34 cellular contexts compared by ENCODE assay signal in genomic region chr17:6408271-6408670, GRCh38. TPM values are rescaled to one million over a fixed set of nuclear protein-coding genes. Genes with fewer than 3 reads are reported as not detected.
"Had no signal": no experiment of that assay in that cellular context is flagged by ENCODE, and none has a peak within 500 bp of the region (broad histone marks: within the 10 kb centered on the region; RNA-seq: fewer than 3 reads in every experiment).

No MANE protein-coding gene starts in this region.

- H3K4me1 Mint-ChIP-seq: activated CD4-positive, alpha-beta T cell treated with anti-CD3 and anti-CD28 coated beads, Interleukin-2, amount 10 ng/mL, durations not matched to agents 24 days and 14 days had no signal

- H3K36me3 ChIP-seq: adrenal gland, breast epithelium, MG63, Peyer's patch had no signal

- H3K27ac Mint-ChIP-seq: activated CD4-positive, alpha-beta T cell treated with anti-CD3 and anti-CD28 coated beads, Interleukin-2, amount 10 ng/mL, durations not matched to agents 24 days and 14 days; activated CD8-positive, alpha-beta T cell treated with anti-CD3 and anti-CD28 coated beads for 36 hours; activated naive CD4-positive, alpha-beta T cell treated with anti-CD3 and anti-CD28 coated beads for 36 hours; activated naive CD4-positive, alpha-beta T cell treated with anti-CD3 and anti-CD28 coated beads, Interleukin-2, amount 50 U/mL, for 72 hours; activated T-cell treated with anti-CD3 and anti-CD28 coated beads, Interleukin-2, amount 50 U/mL, for 24 hours; IgD-negative memory B cell had no signal

- H3K27me3 ChIP-seq: body of pancreas, MG63, Peyer's patch had no signal

- H3K36me3 Mint-ChIP-seq: activated naive CD4-positive, alpha-beta T cell treated with anti-CD3 and anti-CD28 coated beads, Interleukin-2, amount 50 U/mL, for 72 hours had no signal

- DNase-seq: activated CD4-positive, alpha-beta T cell treated with anti-CD3 and anti-CD28 coated beads, Interleukin-2, amount 10 ng/mL, durations not matched to agents 24 days and 14 days; activated CD4-positive, alpha-beta T cell treated with anti-CD3 and anti-CD28 coated beads, Interleukin-2, amount 50 U/mL, for 4 hours; activated CD8-positive, alpha-beta T cell treated with anti-CD3 and anti-CD28 coated beads for 36 hours; activated gamma-delta T cell treated with Interleukin-2 at 50 U/mL for 16 hours; activated naive CD4-positive, alpha-beta T cell treated with anti-CD3 and anti-CD28 coated beads for 36 hours; activated T-cell treated with anti-CD3 and anti-CD28 coated beads, Interleukin-2, amount 50 U/mL, for 24 hours; adrenal gland; body of pancreas; Karpas-422; KBM-7; MG63; NCI-H1048; NCI-H1105 treated with DMSO at 0.1 percent for 48 hours; NCI-H1436; NCI-H187; NCI-H2029 treated with DMSO at 0.1 percent for 48 hours; NCI-H2107; NCI-H2171 treated with DMSO at 0.1 percent for 48 hours; NCI-H2227 treated with DMSO at 0.1 percent for 48 hours; NCI-H510A treated with DMSO at 0.1 percent for 48 hours; NCI-H526 treated with DMSO at 0.1 percent for 48 hours; NCI-H774; Peyer's patch; RPMI8226; SIG-M5 had no signal

- FAIRE-seq: astrocyte, TTC549 had no signal

- H3K9me3 ChIP-seq: adrenal gland, body of pancreas, breast epithelium, MG63, Peyer's patch had no signal

- H3K4me3 Mint-ChIP-seq: activated CD4-positive, alpha-beta T cell treated with anti-CD3 and anti-CD28 coated beads, Interleukin-2, amount 10 ng/mL, durations not matched to agents 24 days and 14 days; activated CD8-positive, alpha-beta T cell treated with anti-CD3 and anti-CD28 coated beads for 36 hours; activated naive CD4-positive, alpha-beta T cell treated with anti-CD3 and anti-CD28 coated beads for 36 hours; activated T-cell treated with anti-CD3 and anti-CD28 coated beads, Interleukin-2, amount 50 U/mL, for 24 hours had no signal

- H3K4me3 ChIP-seq: adrenal gland, body of pancreas, breast epithelium, MG63, Peyer's patch had no signal

- H3K4me1 ChIP-seq: adrenal gland, body of pancreas, breast epithelium, Peyer's patch had no signal

- ATAC-seq: activated CD8-positive, alpha-beta T cell treated with anti-CD3 and anti-CD28 coated beads for 36 hours; activated naive CD4-positive, alpha-beta T cell treated with anti-CD3 and anti-CD28 coated beads, Interleukin-2, amount 50 U/mL, for 72 hours; body of pancreas had no signal

- H3K27ac ChIP-seq: adrenal gland, body of pancreas, breast epithelium, Peyer's patch had no signal

- H3K9me3 Mint-ChIP-seq: activated CD4-positive, alpha-beta T cell treated with anti-CD3 and anti-CD28 coated beads, Interleukin-2, amount 10 ng/mL, durations not matched to agents 24 days and 14 days; activated CD8-positive, alpha-beta T cell treated with anti-CD3 and anti-CD28 coated beads for 36 hours; activated naive CD4-positive, alpha-beta T cell treated with anti-CD3 and anti-CD28 coated beads for 36 hours; activated naive CD4-positive, alpha-beta T cell treated with anti-CD3 and anti-CD28 coated beads, Interleukin-2, amount 50 U/mL, for 72 hours; activated T-cell treated with anti-CD3 and anti-CD28 coated beads, Interleukin-2, amount 50 U/mL, for 24 hours had no signal

RNA-seq across cellular contexts. Expression of gene AIPL1, which starts 26.6 kb away (rescaled TPM):
- total RNA-seq: activated CD4-positive, alpha-beta T cell treated with anti-CD3 and anti-CD28 coated beads, Interleukin-2, amount 10 ng/mL, durations not matched to agents 24 days and 14 days; activated CD8-positive, alpha-beta memory T cell treated with anti-CD3 and anti-CD28 coated beads for 36 hours; activated CD8-positive, alpha-beta T cell treated with anti-CD3 and anti-CD28 coated beads for 36 hours; activated naive CD4-positive, alpha-beta T cell treated with anti-CD3 and anti-CD28 coated beads for 36 hours; activated naive CD4-positive, alpha-beta T cell treated with anti-CD3 and anti-CD28 coated beads, Interleukin-2, amount 50 U/mL, for 72 hours; adrenal gland; astrocyte; body of pancreas; breast epithelium; cardiac septum; Peyer's patch; T-helper 1 cell treated with Interleukin-12 subunit alpha and Interleukin-12 subunit beta and Interleukin-4 antibody, amounts not matched to agents 30 ng/mL and 1 ng/mL, for 36 hours; T-helper 2 cell treated with Interferon-gamma antibody and Interleukin-4, amounts not matched to agents 100 ng/mL and 5 ng/mL, for 36 hours had no signal
- polyA plus RNA-seq: adrenal gland, IgD-negative memory B cell had no signal

RNA-seq across cellular contexts. Expression of gene PIMREG, which starts 36.0 kb away (rescaled TPM):
- total RNA-seq: body of pancreas, cardiac septum had no signal
- polyA plus RNA-seq: IgD-negative memory B cell had no signal
